ENCODE assay signal across 11 cellular contexts in genomic region chr5:91312698-91313097, GRCh38.
DNase-seq lines count a peak whose midpoint lies in the region; ATAC-seq and TF ChIP-seq lines count a peak whose summit lies in the region.
"Had no signal": no experiment of that assay in that cellular context is flagged by ENCODE, and none has a peak within 500 bp of the region (broad histone marks: within the 10 kb centered on the region; RNA-seq: fewer than 3 reads in every experiment).

No MANE protein-coding gene starts in this region.

- no peaks in the 10 kb centered on the region for H3K79me2 ChIP-seq in DND-41 (ENCODE audit: insufficient read depth, low read length)

- no peaks in the 10 kb centered on the region for H3K9me3 ChIP-seq in DND-41 (ENCODE audit: insufficient read depth, low read length, severe bottlenecking)
- H3K9me3 ChIP-seq in esophagus muscularis mucosa = no peaks in the 10 kb centered on the region
- no peaks in the 10 kb centered on the region for H3K9me3 ChIP-seq in sigmoid colon

- TF ChIP-seq EP300 in esophagus muscularis mucosa (IDR thresholded peaks at IDR 0.05) (no peak), sigmoid colon (IDR thresholded peaks at IDR 0.05) (no peak)

- no peak overlapping the region for H3K4me2 ChIP-seq in DND-41 (ENCODE audit: insufficient read depth, low read length)

- H3K4me3 Mint-ChIP-seq in endothelial cell (ENCODE audit: unreplicated experiment) = no peak overlapping the region

- H2AFZ ChIP-seq in DND-41 (ENCODE audit: low read depth, low read length) = no peak overlapping the region

- H3K36me3 ChIP-seq in DND-41 (ENCODE audit: insufficient read depth, low read length) (no peaks in the 10 kb centered on the region), esophagus muscularis mucosa (no peaks in the 10 kb centered on the region), sigmoid colon (no peaks in the 10 kb centered on the region)

- no peaks in the 10 kb centered on the region for H4K20me1 ChIP-seq in DND-41 (ENCODE audit: insufficient read depth, low read length)

- peaks cover 19% of the 10 kb centered on the region for H3K4me1 Mint-ChIP-seq in endothelial cell (ENCODE audit: unreplicated experiment)

- no peak for DNase-seq in DND-41
- peak; percentile 67 for DNase-seq in RKO (ENCODE audit: low spot score)
- no peak for DNase-seq in esophagus muscularis mucosa (ENCODE audit: extremely low spot score)
- DNase-seq in sigmoid colon = no peak
- DNase-seq in globus pallidus (ENCODE audit: low spot score) = no peak
- DNase-seq in NCI-H2081 treated with DMSO at 0.1 percent for 48 hours (lab: John Stamatoyannopoulos, UW) = no peak
- no peak for DNase-seq in midbrain (lab: John Stamatoyannopoulos, UW)
- DNase-seq in endothelial cell (ENCODE audit: low spot score) = no peak
- DNase-seq: cerebellar nuclear complex; NCI-H2171 treated with DMSO at 0.1 percent for 48 hours; stimulated activated CD4-positive, alpha-beta T cell treated with anti-CD3 and anti-CD28 coated beads, Interleukin-4, amount 100 ng/mL, for 1 hour had no signal

- no peak for TF ChIP-seq POLR2A in esophagus muscularis mucosa (IDR thresholded peaks at IDR 0.05; ENCODE audit: low read depth)
- TF ChIP-seq POLR2A in sigmoid colon (IDR thresholded peaks at IDR 0.05) = no peak

- H3K9ac ChIP-seq in DND-41 (ENCODE audit: low read depth, low read length) = no peak overlapping the region

- ATAC-seq in DND-41 (ENCODE audit: insufficient read depth, low read depth) = no peak

- no peak for TF ChIP-seq CTCF in DND-41 (IDR thresholded peaks at IDR 0.05; ENCODE audit: borderline replicate concordance, extremely low read depth, low read length, poor library complexity, severe bottlenecking)
- TF ChIP-seq CTCF in esophagus muscularis mucosa (IDR thresholded peaks at IDR 0.05) = no peak
- TF ChIP-seq CTCF in sigmoid colon (IDR thresholded peaks at IDR 0.05) = no peak
- no peak for TF ChIP-seq CTCF in endothelial cell (IDR thresholded peaks at IDR 0.05; ENCODE audit: unreplicated experiment)

- peaks cover 4% of the 10 kb centered on the region for H3K27me3 Mint-ChIP-seq in endothelial cell (ENCODE audit: unreplicated experiment)

- H3K27ac ChIP-seq in DND-41 (ENCODE audit: low read length) (peak overlapping the region; percentile 84), esophagus muscularis mucosa (replicated peaks in 1 of 4) (peak overlapping the region; percentile 76 to 81 (median 79)), sigmoid colon (peak overlapping the region; percentile 75 to 84 (median 80))

- 65% methylated on average over 1 of the region's 1 CpG for WGBS in esophagus muscularis mucosa
- WGBS in sigmoid colon, 2 donors = 81 to 84% methylated on average over 1 of the region's 1 CpG

- intact Hi-C loops in esophagus muscularis mucosa (cut with DNase I) (loop anchor here (2.0 to 10.0 kb wide), 3 partner anchors 70 to 378 kb away; partner anchors contain the start of gene ARRDC3), sigmoid colon (cut with DNase I) (loop anchor here (5.0 kb wide), 2 partner anchors 210 to 380 kb away; no protein-coding TSS in a partner anchor)

- no peaks in the 10 kb centered on the region for H3K27me3 ChIP-seq in DND-41 (ENCODE audit: insufficient read depth, low read length, poor library complexity)
- H3K27me3 ChIP-seq in esophagus muscularis mucosa = no peaks in the 10 kb centered on the region
- H3K27me3 ChIP-seq in sigmoid colon = no peaks in the 10 kb centered on the region

- H3K36me3 Mint-ChIP-seq in endothelial cell (ENCODE audit: low read depth, unreplicated experiment) = no peaks in the 10 kb centered on the region

- H3K27ac Mint-ChIP-seq in endothelial cell (ENCODE audit: unreplicated experiment) = no peak overlapping the region

- H3K9me3 Mint-ChIP-seq in endothelial cell (ENCODE audit: unreplicated experiment) = no peaks in the 10 kb centered on the region

- H3K4me3 ChIP-seq in DND-41 (ENCODE audit: low read depth in 1 of 2, low read length in 2 of 2) (no peak overlapping the region), esophagus muscularis mucosa (no peak overlapping the region), sigmoid colon (no peak overlapping the region)

- H3K4me1 ChIP-seq in DND-41 (ENCODE audit: insufficient read depth, low read length) (peaks cover 54% of the 10 kb centered on the region), esophagus muscularis mucosa (peaks cover 39 to 47% (median 41%) of the 10 kb centered on the region in 4 donors), sigmoid colon (peaks cover 0 to 42% (median 40%) of the 10 kb centered on the region in 4 donors)
